In genomic region chr1:25711555-25712298, GRCh38 we compare ENCODE assay signal across 8 cellular contexts.
DNase-seq lines count a peak whose midpoint lies in the region; ATAC-seq and TF ChIP-seq lines count a peak whose summit lies in the region.

No MANE protein-coding gene starts in this region.

- no peak for TF ChIP-seq CTCF in GM12865 (IDR thresholded peaks at IDR 0.05; ENCODE audit: insufficient read depth, low read depth, low read length, missing control alignments)

- no peaks in the 10 kb centered on the region for H3K36me3 ChIP-seq in effector memory CD4-positive, alpha-beta T cell (ENCODE audit: control insufficient read depth, insufficient read depth, low read length)

- peaks cover 9% of the 10 kb centered on the region for H3K4me1 ChIP-seq in effector memory CD4-positive, alpha-beta T cell (ENCODE audit: control insufficient read depth, insufficient read depth, low read length, poor library complexity, severe bottlenecking)

- H3K9me3 ChIP-seq in effector memory CD4-positive, alpha-beta T cell (ENCODE audit: control insufficient read depth, low read length) = no peaks in the 10 kb centered on the region

- H3K27ac ChIP-seq in effector memory CD4-positive, alpha-beta T cell (ENCODE audit: insufficient read depth, low read length, poor library complexity, severe bottlenecking) = no peak overlapping the region

- no peak for ATAC-seq in HG02840 (IDR thresholded peaks at IDR 0.05; ENCODE audit: low FRiP score, unreplicated experiment)

- H3K27me3 ChIP-seq in effector memory CD4-positive, alpha-beta T cell (replicated peaks; ENCODE audit: control insufficient read depth, insufficient read depth, low read length, poor library complexity, severe bottlenecking) = no peaks in the 10 kb centered on the region

- H3K4me3 ChIP-seq in GM12865 (ENCODE audit: low read depth, low read length) = no peak overlapping the region
- no peak overlapping the region for H3K4me3 ChIP-seq in effector memory CD4-positive, alpha-beta T cell (ENCODE audit: insufficient read depth, low read depth, low read length, poor library complexity, severe bottlenecking)

- DNase-seq in GM12865 (ENCODE audit: low read depth) (peak; percentile 30), HPDE6-E6E7 (ENCODE audit: extremely low spot score) (no peak), DMS79 treated with DMSO at 0.1 percent for 48 hours (lab: John Stamatoyannopoulos, UW) (no peak), KG1 (lab: John Stamatoyannopoulos, UW) (no peak)
- peak; percentile 43 to 55 for DNase-seq in activated CD4-positive, alpha-beta T cell treated with anti-CD3 and anti-CD28 coated beads for 4 hours
- DNase-seq in effector memory CD4-positive, alpha-beta T cell = peak in 2 of 3 donors; percentile 6
- DNase-seq in stimulated activated CD4-positive, alpha-beta T cell treated with anti-CD3 and anti-CD28 coated beads, Interleukin-2, amount 100 ng/mL, for 4 hours (ENCODE audit: low read depth) = peak; percentile 39

Comparison
In these comparisons a context has a peak if more than half of its experiments do, and no peak if none do; other contexts are left out.
1. DNase-seq: peak in GM12865 (single experiment), activated CD4-positive, alpha-beta T cell treated with anti-CD3 and anti-CD28 coated beads for 4 hours (2 of 2), effector memory CD4-positive, alpha-beta T cell (2 of 3) and stimulated activated CD4-positive, alpha-beta T cell treated with anti-CD3 and anti-CD28 coated beads, Interleukin-2, amount 100 ng/mL, for 4 hours (single experiment); none in HPDE6-E6E7 (single experiment), DMS79 treated with DMSO at 0.1 percent for 48 hours (single experiment) and KG1 (single experiment).